17 cellular contexts compared by ENCODE assay signal in the genomic region with DNA sequence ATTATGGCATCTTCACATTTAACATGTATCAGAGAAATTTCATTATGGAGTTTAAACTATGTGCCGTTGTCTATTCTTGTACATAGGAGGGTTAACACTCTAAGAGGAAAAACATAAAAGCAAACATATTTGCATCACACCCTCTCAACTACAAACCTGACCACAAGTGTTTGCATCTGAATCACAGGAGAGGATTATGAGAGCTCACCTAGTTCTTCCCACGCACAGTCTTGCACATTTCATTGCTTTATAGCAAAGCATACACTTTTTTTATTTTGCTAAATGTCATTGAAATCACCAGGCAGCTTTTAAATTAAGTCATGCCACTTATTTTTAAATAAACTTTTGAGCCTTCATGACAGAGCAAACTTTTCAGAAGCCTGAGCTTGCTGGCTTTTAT. TPM values are rescaled to one million over a fixed set of nuclear protein-coding genes. Genes with fewer than 3 reads are reported as not detected.
DNase-seq lines count a peak whose midpoint lies in the region; ATAC-seq lines count a peak whose summit lies in the region.
"Had no signal": no experiment of that assay in that cellular context is flagged by ENCODE, and none has a peak within 500 bp of the region (broad histone marks: within the 10 kb centered on the region; RNA-seq: fewer than 3 reads in every experiment).

No MANE protein-coding gene starts in this region.

- peak overlapping the region; percentile 67 to 83 (median 73) for H3K4me3 Mint-ChIP-seq in T-cell
- peak overlapping the region; percentile 86 for H3K4me3 Mint-ChIP-seq in activated naive CD8-positive, alpha-beta T cell
- H3K4me3 Mint-ChIP-seq: brain had no signal

- no peaks in the 10 kb centered on the region for H3K27me3 Mint-ChIP-seq in T-cell
- no peaks in the 10 kb centered on the region for H3K27me3 Mint-ChIP-seq in activated naive CD8-positive, alpha-beta T cell

- POLR2A ChIA-PET in T-cell (lab: Charles Lee) = interaction anchor here (0.6 to 2.0 kb wide), 5 partner anchors 10 to 792 kb away, joined by 3 to 8 read pairs (median 3); no protein-coding TSS in a partner anchor

- ATAC-seq in T-cell (replicated peaks in 1 of 4) = peak; percentile 89 to 92 (median 89)
- ATAC-seq: gastrocnemius medialis had no signal

- H3K4me1 Mint-ChIP-seq in T-cell = peaks cover 89 to 93% (median 89%) of the 10 kb centered on the region in 3 donors
- H3K4me1 Mint-ChIP-seq in activated naive CD8-positive, alpha-beta T cell (ENCODE audit: low read depth) = peaks cover 88% of the 10 kb centered on the region
- H3K4me1 Mint-ChIP-seq: brain had no signal

- peak; percentile 39 for DNase-seq in activated naive CD4-positive, alpha-beta T cell treated with Interleukin-2 at 50 U/mL for 16 hours
- DNase-seq in activated naive CD4-positive, alpha-beta T cell (lab: John Stamatoyannopoulos, UW) = no peak
- DNase-seq in T-cell = peak in 23 of 34 experiments; percentile 4 to 65 (median 38)
- DNase-seq in stimulated activated naive CD4-positive, alpha-beta T cell (lab: John Stamatoyannopoulos, UW) = peak in 5 of 6 experiments; percentile 16 to 78 (median 71)
- no peak for DNase-seq in NCI-H510A (lab: John Stamatoyannopoulos, UW)
- no peak for DNase-seq in cerebellum (ENCODE audit: low spot score)
- DNase-seq in epidermal melanocyte (ENCODE audit: insufficient read length, low spot score) = no peak
- DNase-seq: DMS79, gastrocnemius medialis, immature natural killer cell, midbrain, NCI-H1105 treated with DMSO at 0.1 percent for 48 hours, NCI-H524, Peyer's patch, SW 1271 had no signal

- peak overlapping the region; percentile 78 to 95 for H3K27ac Mint-ChIP-seq in T-cell
- peak overlapping the region; percentile 96 for H3K27ac Mint-ChIP-seq in activated naive CD8-positive, alpha-beta T cell
- H3K27ac Mint-ChIP-seq: immature natural killer cell had no signal

- H3K36me3 Mint-ChIP-seq in T-cell = peaks cover 65% of the 10 kb centered on the region
- peaks cover 12% of the 10 kb centered on the region for H3K36me3 Mint-ChIP-seq in activated naive CD8-positive, alpha-beta T cell
- H3K36me3 Mint-ChIP-seq: brain, immature natural killer cell had no signal

- no peaks in the 10 kb centered on the region for H3K9me3 Mint-ChIP-seq in T-cell
- no peaks in the 10 kb centered on the region for H3K9me3 Mint-ChIP-seq in activated naive CD8-positive, alpha-beta T cell (ENCODE audit: low read depth)
- H3K9me3 Mint-ChIP-seq: brain had no signal

- CTCF ChIA-PET in T-cell (lab: Charles Lee) = interaction anchor here (0.6 to 2.3 kb wide), 7 partner anchors 8 to 187 kb away, joined by 3 to 12 read pairs (median 4); a partner anchor contains a TSS

RNA-seq across cellular contexts. Expression of a gene that starts 12.5 kb away (rescaled TPM):
- total RNA-seq in T-cell = 100 to 1,000 TPM in 3 of 5 donors, 10 to 100 TPM in 2; 91.3 to 146 (median 113) TPM
- not detected for total RNA-seq in cerebellum
- total RNA-seq: gastrocnemius medialis had no signal

Comparison
In these comparisons a context has a peak if more than half of its experiments do, and no peak if none do; other contexts are left out.
1. DNase-seq: peak in activated naive CD4-positive, alpha-beta T cell treated with Interleukin-2 at 50 U/mL for 16 hours (single experiment), T-cell (23 of 34) and stimulated activated naive CD4-positive, alpha-beta T cell (5 of 6); none in activated naive CD4-positive, alpha-beta T cell (0 of 4), NCI-H510A (single experiment), cerebellum (single experiment) and epidermal melanocyte (single experiment).
2. RNA of a gene that starts 12.5 kb away (total RNA-seq): 91.3 to 146 TPM in T-cell; not detected in cerebellum (single experiment); every median in the first group is over 10 times any median in the second.